21 cellular contexts compared by ENCODE assay signal in the genomic region with DNA sequence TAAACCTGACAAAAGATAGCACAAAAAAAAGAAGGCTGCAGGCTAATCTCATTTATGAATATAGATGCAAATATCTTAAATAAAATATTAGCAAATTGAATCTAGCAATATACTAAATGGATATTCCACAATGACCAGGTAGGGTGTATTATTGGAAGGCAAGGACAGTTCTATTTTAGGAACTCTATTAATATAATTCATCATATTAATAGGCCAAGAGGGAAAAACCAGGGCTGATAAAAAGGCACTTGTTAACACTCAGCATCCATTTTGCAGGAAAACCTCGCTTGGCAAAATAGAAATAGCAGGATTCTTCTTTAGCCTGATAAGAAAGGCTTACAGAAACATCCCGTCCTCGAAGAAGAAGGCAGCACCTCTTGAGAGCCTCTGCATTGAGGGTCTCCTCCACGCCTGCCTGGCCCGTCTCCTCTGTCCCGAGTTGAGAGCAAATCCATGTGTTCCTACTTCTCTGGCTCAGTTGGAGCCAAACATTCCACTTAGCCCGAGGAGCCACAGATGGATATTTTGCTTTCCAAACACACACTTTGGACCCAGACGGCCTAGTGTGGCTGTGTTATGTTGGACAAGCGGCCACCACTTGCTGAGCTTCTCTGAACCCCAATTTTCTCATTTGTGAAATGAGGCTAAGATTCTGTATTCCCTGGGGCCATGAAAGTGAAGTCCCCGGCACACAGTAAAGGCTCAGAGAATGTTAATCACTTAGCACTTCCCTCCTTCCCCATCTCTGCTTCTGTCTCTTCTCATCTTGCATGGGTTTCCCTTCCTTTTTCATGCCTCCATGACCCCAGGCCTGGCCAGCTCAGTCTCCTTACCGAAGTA.
DNase-seq lines count a peak whose midpoint lies in the region; ATAC-seq and TF ChIP-seq lines count a peak whose summit lies in the region.
"Had no signal": no experiment of that assay in that cellular context is flagged by ENCODE, and none has a peak within 500 bp of the region (broad histone marks: within the 10 kb centered on the region; RNA-seq: fewer than 3 reads in every experiment).

No MANE protein-coding gene starts in this region.

- H3K36me3 ChIP-seq in liver (ENCODE audit: control insufficient read depth in 4 of 4, insufficient read depth in 3 of 4, low read depth in 1 of 4, low read length in 3 of 4) (no peaks in the 10 kb centered on the region), upper lobe of right lung (no peaks in the 10 kb centered on the region)

- H3K4me3 ChIP-seq in liver (ENCODE audit: low read depth in 1 of 3, low read length in 3 of 3) = no peak overlapping the region
- no peak overlapping the region for H3K4me3 ChIP-seq in upper lobe of right lung
- H3K4me3 ChIP-seq: GM23338 had no signal

- intact Hi-C loops in upper lobe of right lung (cut with DNase I) = no loop called here

- ATAC-seq in upper lobe of right lung = no peak
- ATAC-seq: activated CD4-positive, alpha-beta T cell treated with anti-CD3 and anti-CD28 coated beads for 36 hours; GM23338; naive thymus-derived CD8-positive, alpha-beta T cell; stimulated activated memory B cell treated with anti-CD40 and anti-IgM and Interleukin-4, amounts not matched to agents 10 μg/mL and 1 μg/mL and 100 μg/mL, for 72 hours had no signal

- DNase-seq in activated CD8-positive, alpha-beta memory T cell treated with anti-CD3 and anti-CD28 coated beads for 24 hours = peak; percentile 19
- no peak for DNase-seq in activated CD8-positive, alpha-beta memory T cell treated with anti-CD3 and anti-CD28 coated beads, Interleukin-2, amount 50 U/mL, for 4 hours
- DNase-seq in ecto neural progenitor cell (ENCODE audit: low spot score) = peak; percentile 37
- peak; percentile 2 for DNase-seq in upper lobe of right lung
- DNase-seq in KBM-7 = no peak
- DNase-seq in pons (ENCODE audit: low spot score) = no peak
- DNase-seq in activated T-cell treated with anti-CD3 and anti-CD28 coated beads for 4 hours = no peak
- DNase-seq: 8988T; activated CD4-positive, alpha-beta T cell treated with anti-CD3 and anti-CD28 coated beads for 36 hours; cortex of kidney; DMS79 treated with DMSO at 0.1 percent for 48 hours; kidney glomerular epithelial cell; naive thymus-derived CD8-positive, alpha-beta T cell; NCI-H1417; NCI-H2107; NCI-H510A; stimulated activated CD4-positive, alpha-beta T cell treated with anti-CD3 and anti-CD28 coated beads, Interleukin-1b, Interleukin-23, amount 100 ng/mL, for 48 hours had no signal

- no peaks in the 10 kb centered on the region for H3K27me3 ChIP-seq in liver (ENCODE audit: control insufficient read depth in 4 of 4, insufficient read depth in 4 of 4, low read length in 3 of 4)
- peaks cover 23% of the 10 kb centered on the region for H3K27me3 ChIP-seq in upper lobe of right lung

- H3K9me3 ChIP-seq in liver (ENCODE audit: control insufficient read depth in 4 of 4, low read length in 3 of 4) (no peaks in the 10 kb centered on the region), upper lobe of right lung (no peaks in the 10 kb centered on the region)

- TF ChIP-seq RAD21 in liver (IDR thresholded peaks at IDR 0.05) = peak in 1 of 2 donors; percentile 30

- TF ChIP-seq CTCF in liver (IDR thresholded peaks at IDR 0.05; ENCODE audit: low read depth, low read length, missing input control) (no peak), upper lobe of right lung (IDR thresholded peaks at IDR 0.05) (no peak)

- no peak overlapping the region for H3K27ac ChIP-seq in liver (ENCODE audit: low read depth in 1 of 2, low read length in 2 of 2)
- no peak overlapping the region for H3K27ac ChIP-seq in upper lobe of right lung
- H3K27ac ChIP-seq: HL-60 had no signal

- in situ Hi-C loops in KBM-7 (cut with MboI; ENCODE audit: low pct_unique_long_range_greater_than_20kb, low sequenced_read_pairs) = no loop called here

- 46% methylated on average over 11 of the region's 11 CpGs for WGBS in liver

- H3K9ac ChIP-seq in liver (ENCODE audit: low read depth in 1 of 2, low read length in 2 of 2) = no peak overlapping the region

- H3K4me1 ChIP-seq in liver (ENCODE audit: control insufficient read depth in 4 of 4, insufficient read depth in 4 of 4, low read length in 3 of 4) (peaks cover 0 to 8% (median 2%) of the 10 kb centered on the region in 4 donors), upper lobe of right lung (no peaks in the 10 kb centered on the region)

TF ChIP-seq in liver, 16 proteins besides CTCF, POLR2A, EP300 and RAD21:
- TF ChIP-seq FOXA1 (IDR thresholded peaks at IDR 0.05) (no peak), RXRA (IDR thresholded peaks at IDR 0.05) (peak in 1 of 2 donors; percentile 22), JUND (IDR thresholded peaks at IDR 0.05) (no peak), GABPA (IDR thresholded peaks at IDR 0.05 in 1 of 2, conservative IDR thresholded peaks at IDR 0.05 in 1 of 2) (no peak), NR2F2 (IDR thresholded peaks at IDR 0.05) (no peak), SP1 (IDR thresholded peaks at IDR 0.05) (peak; percentile 85), HNF4G (IDR thresholded peaks at IDR 0.05) (peak; percentile 63), EGR1 (IDR thresholded peaks at IDR 0.05; ENCODE audit: low read depth in 2 of 2) (no peak), TAF1 (conservative IDR thresholded peaks at IDR 0.05) (no peak), ATF3 (IDR thresholded peaks at IDR 0.05) (no peak), FOXA2 (IDR thresholded peaks at IDR 0.05) (no peak), HNF4A (conservative IDR thresholded peaks at IDR 0.05) (peak; percentile 68 to 85), YY1 (IDR thresholded peaks at IDR 0.05) (peak; percentile 45)
- TF ChIP-seq, protein P1, sequence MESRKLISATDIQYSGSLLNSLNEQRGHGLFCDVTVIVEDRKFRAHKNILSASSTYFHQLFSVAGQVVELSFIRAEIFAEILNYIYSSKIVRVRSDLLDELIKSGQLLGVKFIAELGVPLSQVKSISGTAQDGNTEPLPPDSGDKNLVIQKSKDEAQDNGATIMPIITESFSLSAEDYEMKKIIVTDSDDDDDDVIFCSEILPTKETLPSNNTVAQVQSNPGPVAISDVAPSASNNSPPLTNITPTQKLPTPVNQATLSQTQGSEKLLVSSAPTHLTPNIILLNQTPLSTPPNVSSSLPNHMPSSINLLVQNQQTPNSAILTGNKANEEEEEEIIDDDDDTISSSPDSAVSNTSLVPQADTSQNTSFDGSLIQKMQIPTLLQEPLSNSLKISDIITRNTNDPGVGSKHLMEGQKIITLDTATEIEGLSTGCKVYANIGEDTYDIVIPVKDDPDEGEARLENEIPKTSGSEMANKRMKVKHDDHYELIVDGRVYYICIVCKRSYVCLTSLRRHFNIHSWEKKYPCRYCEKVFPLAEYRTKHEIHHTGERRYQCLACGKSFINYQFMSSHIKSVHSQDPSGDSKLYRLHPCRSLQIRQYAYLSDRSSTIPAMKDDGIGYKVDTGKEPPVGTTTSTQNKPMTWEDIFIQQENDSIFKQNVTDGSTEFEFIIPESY (IDR thresholded peaks at IDR 0.05) = no peak
- TF ChIP-seq, protein P2, sequence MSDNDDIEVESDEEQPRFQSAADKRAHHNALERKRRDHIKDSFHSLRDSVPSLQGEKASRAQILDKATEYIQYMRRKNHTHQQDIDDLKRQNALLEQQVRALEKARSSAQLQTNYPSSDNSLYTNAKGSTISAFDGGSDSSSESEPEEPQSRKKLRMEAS (IDR thresholded peaks at IDR 0.05) = no peak
- TF ChIP-seq, protein P3, sequence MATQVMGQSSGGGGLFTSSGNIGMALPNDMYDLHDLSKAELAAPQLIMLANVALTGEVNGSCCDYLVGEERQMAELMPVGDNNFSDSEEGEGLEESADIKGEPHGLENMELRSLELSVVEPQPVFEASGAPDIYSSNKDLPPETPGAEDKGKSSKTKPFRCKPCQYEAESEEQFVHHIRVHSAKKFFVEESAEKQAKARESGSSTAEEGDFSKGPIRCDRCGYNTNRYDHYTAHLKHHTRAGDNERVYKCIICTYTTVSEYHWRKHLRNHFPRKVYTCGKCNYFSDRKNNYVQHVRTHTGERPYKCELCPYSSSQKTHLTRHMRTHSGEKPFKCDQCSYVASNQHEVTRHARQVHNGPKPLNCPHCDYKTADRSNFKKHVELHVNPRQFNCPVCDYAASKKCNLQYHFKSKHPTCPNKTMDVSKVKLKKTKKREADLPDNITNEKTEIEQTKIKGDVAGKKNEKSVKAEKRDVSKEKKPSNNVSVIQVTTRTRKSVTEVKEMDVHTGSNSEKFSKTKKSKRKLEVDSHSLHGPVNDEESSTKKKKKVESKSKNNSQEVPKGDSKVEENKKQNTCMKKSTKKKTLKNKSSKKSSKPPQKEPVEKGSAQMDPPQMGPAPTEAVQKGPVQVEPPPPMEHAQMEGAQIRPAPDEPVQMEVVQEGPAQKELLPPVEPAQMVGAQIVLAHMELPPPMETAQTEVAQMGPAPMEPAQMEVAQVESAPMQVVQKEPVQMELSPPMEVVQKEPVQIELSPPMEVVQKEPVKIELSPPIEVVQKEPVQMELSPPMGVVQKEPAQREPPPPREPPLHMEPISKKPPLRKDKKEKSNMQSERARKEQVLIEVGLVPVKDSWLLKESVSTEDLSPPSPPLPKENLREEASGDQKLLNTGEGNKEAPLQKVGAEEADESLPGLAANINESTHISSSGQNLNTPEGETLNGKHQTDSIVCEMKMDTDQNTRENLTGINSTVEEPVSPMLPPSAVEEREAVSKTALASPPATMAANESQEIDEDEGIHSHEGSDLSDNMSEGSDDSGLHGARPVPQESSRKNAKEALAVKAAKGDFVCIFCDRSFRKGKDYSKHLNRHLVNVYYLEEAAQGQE (IDR thresholded peaks at IDR 0.05) = peak; percentile 42

Comparison
In these comparisons a context has a peak if more than half of its experiments do, and no peak if none do; other contexts are left out.
1. DNase-seq: peak in activated CD8-positive, alpha-beta memory T cell treated with anti-CD3 and anti-CD28 coated beads for 24 hours (single experiment), ecto neural progenitor cell (single experiment) and upper lobe of right lung (single experiment); none in activated CD8-positive, alpha-beta memory T cell treated with anti-CD3 and anti-CD28 coated beads, Interleukin-2, amount 50 U/mL, for 4 hours (single experiment), KBM-7 (single experiment), pons (single experiment) and activated T-cell treated with anti-CD3 and anti-CD28 coated beads for 4 hours (single experiment).